Comparison of ENCODE assay signal across 1 cellular context in the genomic region with DNA sequence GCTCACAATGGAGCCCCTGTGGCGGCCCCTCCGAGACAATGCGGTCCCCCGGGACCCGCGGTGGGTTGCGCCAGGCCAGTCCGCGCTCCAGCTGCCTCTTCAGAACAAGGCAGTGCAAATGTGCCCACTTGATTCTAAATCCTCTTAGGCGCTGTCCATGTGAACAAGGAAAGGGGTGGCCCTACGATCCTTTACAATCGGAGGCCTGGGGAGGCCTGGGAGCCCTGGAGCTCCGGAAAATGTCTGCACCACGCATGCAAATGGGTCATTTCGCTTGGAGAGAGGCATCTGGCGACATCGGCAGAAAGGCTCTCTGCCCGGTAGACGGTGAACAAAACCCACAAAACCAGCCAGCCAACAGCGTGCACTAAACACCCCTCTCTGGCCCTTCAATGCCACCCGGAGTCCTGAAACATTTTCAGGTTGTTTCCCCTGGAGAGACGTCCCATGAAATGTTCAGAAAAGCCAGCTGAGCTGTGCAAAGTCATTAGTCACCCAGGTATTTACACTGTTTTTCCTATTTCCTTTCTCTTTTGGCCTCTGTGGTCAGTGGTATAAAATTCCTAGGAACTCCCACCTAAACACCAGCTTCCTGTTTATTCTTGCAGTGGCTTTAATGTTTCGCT.
TF ChIP-seq lines count a peak whose summit lies in the region.

No MANE protein-coding gene starts in this region.

TF ChIP-seq in HEK293, 187 proteins besides CTCF, POLR2A, EP300 and RAD21 (continued from another document):
- TF ChIP-seq, protein P1, sequence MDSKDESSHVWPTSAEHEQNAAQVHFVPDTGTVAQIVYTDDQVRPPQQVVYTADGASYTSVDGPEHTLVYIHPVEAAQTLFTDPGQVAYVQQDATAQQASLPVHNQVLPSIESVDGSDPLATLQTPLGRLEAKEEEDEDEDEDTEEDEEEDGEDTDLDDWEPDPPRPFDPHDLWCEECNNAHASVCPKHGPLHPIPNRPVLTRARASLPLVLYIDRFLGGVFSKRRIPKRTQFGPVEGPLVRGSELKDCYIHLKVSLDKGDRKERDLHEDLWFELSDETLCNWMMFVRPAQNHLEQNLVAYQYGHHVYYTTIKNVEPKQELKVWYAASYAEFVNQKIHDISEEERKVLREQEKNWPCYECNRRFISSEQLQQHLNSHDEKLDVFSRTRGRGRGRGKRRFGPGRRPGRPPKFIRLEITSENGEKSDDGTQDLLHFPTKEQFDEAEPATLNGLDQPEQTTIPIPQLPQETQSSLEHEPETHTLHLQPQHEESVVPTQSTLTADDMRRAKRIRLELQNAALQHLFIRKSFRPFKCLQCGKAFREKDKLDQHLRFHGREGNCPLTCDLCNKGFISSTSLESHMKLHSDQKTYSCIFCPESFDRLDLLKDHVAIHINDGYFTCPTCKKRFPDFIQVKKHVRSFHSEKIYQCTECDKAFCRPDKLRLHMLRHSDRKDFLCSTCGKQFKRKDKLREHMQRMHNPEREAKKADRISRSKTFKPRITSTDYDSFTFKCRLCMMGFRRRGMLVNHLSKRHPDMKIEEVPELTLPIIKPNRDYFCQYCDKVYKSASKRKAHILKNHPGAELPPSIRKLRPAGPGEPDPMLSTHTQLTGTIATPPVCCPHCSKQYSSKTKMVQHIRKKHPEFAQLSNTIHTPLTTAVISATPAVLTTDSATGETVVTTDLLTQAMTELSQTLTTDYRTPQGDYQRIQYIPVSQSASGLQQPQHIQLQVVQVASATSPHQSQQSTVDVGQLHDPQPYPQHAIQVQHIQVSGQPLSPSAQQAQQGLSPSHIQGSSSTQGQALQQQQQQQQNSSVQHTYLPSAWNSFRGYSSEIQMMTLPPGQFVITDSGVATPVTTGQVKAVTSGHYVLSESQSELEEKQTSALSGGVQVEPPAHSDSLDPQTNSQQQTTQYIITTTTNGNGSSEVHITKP (tag by site-specific recombination; IDR thresholded peaks at IDR 0.05): peak; percentile 91
- peak; percentile 42; the same call in 1 of the 2 replicates for TF ChIP-seq ZNF335 (tag by site-specific recombination; conservative IDR thresholded peaks at IDR 0.05)
